In genomic region chr5:115480900-115481299, GRCh38 we compare ENCODE assay signal across 18 cellular contexts.
DNase-seq lines count a peak whose midpoint lies in the region; ATAC-seq, FAIRE-seq and TF ChIP-seq lines count a peak whose summit lies in the region.
"Had no signal": no experiment of that assay in that cellular context is flagged by ENCODE, and none has a peak within 500 bp of the region (broad histone marks: within the 10 kb centered on the region; RNA-seq: fewer than 3 reads in every experiment).

No MANE protein-coding gene starts in this region.

- H3K9me3 Mint-ChIP-seq in endodermal cell, result no peaks in the 10 kb centered on the region
- H3K9me3 Mint-ChIP-seq: CD8-positive, alpha-beta T cell; GM23338; H9 had no signal

- H3K36me3 ChIP-seq in pancreas (no peaks in the 10 kb centered on the region), endodermal cell (ENCODE audit: control insufficient read depth, insufficient read depth, low read length) (no peaks in the 10 kb centered on the region)

- peak; percentile 41 for DNase-seq in CD1c-positive myeloid dendritic cell (ENCODE audit: extremely low spot score)
- DNase-seq in pancreas, result no peak
- no peak for DNase-seq in stimulated activated CD8-positive, alpha-beta memory T cell treated with anti-CD3 and anti-CD28 coated beads, Interleukin-4, amount 100 ng/mL, for 48 hours
- DNase-seq in endodermal cell, result no peak
- DNase-seq in SHP77 (lab: John Stamatoyannopoulos, UW), result no peak
- DNase-seq: 8988T; C1 segment of cervical spinal cord; Caco-2; CD4-positive, CD25-positive, alpha-beta regulatory T cell; CD8-positive, alpha-beta T cell; DMS153; DND-41; H9 had no signal

- H3K4me3 ChIP-seq in pancreas, result no peak overlapping the region
- no peak overlapping the region for H3K4me3 ChIP-seq in endodermal cell (ENCODE audit: low read length)
- H3K4me3 ChIP-seq: GM23338 had no signal

- no peaks in the 10 kb centered on the region for H3K36me3 Mint-ChIP-seq in endodermal cell (ENCODE audit: low read depth)
- H3K36me3 Mint-ChIP-seq: CD4-positive, CD25-positive, alpha-beta regulatory T cell; CD8-positive, alpha-beta T cell had no signal

- H3K27ac Mint-ChIP-seq in endodermal cell, result no peak overlapping the region
- H3K27ac Mint-ChIP-seq: CD4-positive, CD25-positive, alpha-beta regulatory T cell; CD8-positive, alpha-beta T cell; GM23338; H9 had no signal

- intact Hi-C loops in pancreas (cut with DNase I), result no loop called here

- H3K27ac ChIP-seq in VCaP, result peak overlapping the region; percentile 71; the same call in 1 of the 2 replicates
- no peak overlapping the region for H3K27ac ChIP-seq in pancreas
- no peak overlapping the region for H3K27ac ChIP-seq in endodermal cell (ENCODE audit: low read depth, low read length)

- ATAC-seq in pancreas (no peak), HG02981 (IDR thresholded peaks at IDR 0.05; ENCODE audit: unreplicated experiment) (no peak)
- ATAC-seq: CD8-positive, alpha-beta T cell; GM23338; HCT116 had no signal

- no peaks in the 10 kb centered on the region for H3K4me1 Mint-ChIP-seq in endodermal cell
- H3K4me1 Mint-ChIP-seq: CD4-positive, CD25-positive, alpha-beta regulatory T cell; GM23338; H9 had no signal

- no peak for TF ChIP-seq CTCF in VCaP (conservative IDR thresholded peaks at IDR 0.05)
- no peak for TF ChIP-seq CTCF in pancreas (IDR thresholded peaks at IDR 0.05)
- TF ChIP-seq CTCF in endodermal cell (conservative IDR thresholded peaks at IDR 0.05), result no peak

- H3K9me3 ChIP-seq in pancreas, result no peaks in the 10 kb centered on the region
- no peaks in the 10 kb centered on the region for H3K9me3 ChIP-seq in endodermal cell (ENCODE audit: control insufficient read depth, low read length)
- H3K9me3 ChIP-seq: Caco-2 had no signal

- H3K4me1 ChIP-seq in pancreas (no peaks in the 10 kb centered on the region), endodermal cell (ENCODE audit: control insufficient read depth, insufficient read depth, low read length) (no peaks in the 10 kb centered on the region)
- H3K4me1 ChIP-seq: Caco-2 had no signal

- H3K9ac ChIP-seq in endodermal cell (ENCODE audit: extremely low read depth, low read length, poor library complexity, severe bottlenecking), result no peak overlapping the region

- no peak overlapping the region for H3K4me3 Mint-ChIP-seq in endodermal cell
- H3K4me3 Mint-ChIP-seq: CD4-positive, CD25-positive, alpha-beta regulatory T cell; CD8-positive, alpha-beta T cell; GM23338; H9 had no signal

- no peaks in the 10 kb centered on the region for H3K27me3 Mint-ChIP-seq in endodermal cell (ENCODE audit: insufficient read depth)

- H3K27me3 ChIP-seq in pancreas (no peaks in the 10 kb centered on the region), endodermal cell (ENCODE audit: control insufficient read depth, insufficient read depth, low read length, poor library complexity, severe bottlenecking) (no peaks in the 10 kb centered on the region)

- FAIRE-seq in pancreas (lab: Jason Lieb, UNC), result peak; percentile 47
- FAIRE-seq: G401.6 had no signal
